ENCODE assay signal across 8 cellular contexts in the genomic region with DNA sequence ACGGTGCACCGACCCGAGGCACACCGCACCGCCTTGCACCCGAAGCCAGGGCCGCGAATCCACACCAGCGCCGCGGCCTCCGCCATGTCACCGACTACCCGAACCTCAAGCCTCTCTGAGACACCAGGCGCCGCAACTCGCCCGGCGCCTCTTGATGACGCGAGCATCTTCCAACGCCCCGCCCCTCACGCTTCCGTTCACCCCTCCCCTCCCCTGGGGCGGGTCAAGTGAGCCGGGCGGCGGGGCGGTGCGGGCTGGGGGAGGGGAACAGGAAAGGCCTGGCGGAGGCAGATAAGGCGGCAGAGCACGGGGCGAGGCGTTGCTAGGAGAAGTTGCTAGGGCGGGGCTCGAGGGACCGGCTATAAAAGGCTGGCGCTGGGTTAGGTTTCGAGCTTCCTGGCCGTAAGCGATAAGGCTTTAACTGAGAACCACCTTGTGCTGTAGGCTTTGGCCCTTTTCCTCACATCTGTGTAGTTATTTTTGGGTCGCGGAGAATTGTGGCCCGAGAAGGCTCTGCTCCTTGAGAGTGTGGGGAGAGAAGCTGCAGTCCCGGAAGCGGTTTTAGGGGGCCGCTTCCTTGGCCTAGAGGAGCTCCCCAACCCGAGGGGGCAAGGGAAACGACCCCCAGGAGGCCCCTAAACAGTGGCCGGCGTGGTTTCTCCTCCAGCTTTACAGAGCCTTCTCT. TPM values are rescaled to one million over a fixed set of nuclear protein-coding genes. Genes with fewer than 3 reads are reported as not detected.
A peak's percentile ranks its signal among the peaks of the same experiment; 100 is the strongest.
DNase-seq lines count a peak whose midpoint lies in the region; TF ChIP-seq lines count a peak whose summit lies in the region.

TSS of gene SDE2 (minus strand) at position 117 of the 685 bp plus-strand sequence. CDS start at position 86, 31 bp downstream.

- in situ Hi-C loops in HAP-1 (cut with MboI; ENCODE audit: low sequenced_read_pairs), result no loop called here

- H3K4me2 ChIP-seq in MM.1S (ENCODE audit: low read depth, low read length), result peak within 1 kb of the TSS; percentile 91

- H3K4me1 Mint-ChIP-seq in neural crest cell, result peaks cover 49% of the 10 kb centered on the region

- peak within 1 kb of the TSS; percentile 93 for H3K9ac ChIP-seq in ES-I3 (ENCODE audit: low read depth, low read length)
- peak within 1 kb of the TSS; percentile 91 for H3K9ac ChIP-seq in MM.1S (ENCODE audit: low read length)
- H3K9ac ChIP-seq in stomach smooth muscle (ENCODE audit: low read length in 2 of 2), result peak within 1 kb of the TSS; percentile 89 to 97

- peaks cover 20% of the 10 kb centered on the region for H3F3A ChIP-seq in MM.1S (ENCODE audit: insufficient read depth, low read length)

- no peaks in the 10 kb centered on the region for H3K27me3 Mint-ChIP-seq in neural crest cell (ENCODE audit: low read depth)

- H3K9me3 ChIP-seq in ES-I3 (ENCODE audit: control insufficient read depth, insufficient read depth, low read length), result no peaks in the 10 kb centered on the region
- no peaks in the 10 kb centered on the region for H3K9me3 ChIP-seq in HAP-1
- H3K9me3 ChIP-seq in MM.1S (replicated peaks; ENCODE audit: insufficient read depth, low read length), result no peaks in the 10 kb centered on the region
- no peaks in the 10 kb centered on the region for H3K9me3 ChIP-seq in stomach smooth muscle (ENCODE audit: control insufficient read depth in 2 of 2, low read length in 2 of 2)

- H3K4me1 ChIP-seq in ES-I3 (ENCODE audit: insufficient read depth, low read length) (peaks cover 16% of the 10 kb centered on the region), HAP-1 (peaks cover 33% of the 10 kb centered on the region), MM.1S (ENCODE audit: low read length) (peaks cover 37% of the 10 kb centered on the region), stomach smooth muscle (ENCODE audit: control insufficient read depth, insufficient read depth, low read length) (peaks cover 15% of the 10 kb centered on the region)

- H3K4me3 ChIP-seq in HAP-1, result peak within 1 kb of the TSS; percentile 85
- peak within 1 kb of the TSS; percentile 86 for H3K4me3 ChIP-seq in MM.1S (ENCODE audit: low read length)
- H3K4me3 ChIP-seq in fibroblast of villous mesenchyme (ENCODE audit: low read depth, low read length), result peak within 1 kb of the TSS; percentile 99
- H3K4me3 ChIP-seq in stomach smooth muscle (ENCODE audit: low read length in 2 of 2), result peak within 1 kb of the TSS; percentile 68 to 100

- H3K9me2 ChIP-seq in MM.1S (replicated peaks; ENCODE audit: insufficient read depth, low read length), result no peaks in the 10 kb centered on the region

- no peak for TF ChIP-seq CTCF in MM.1S (IDR thresholded peaks at IDR 0.05; ENCODE audit: low read length)
- no peak for TF ChIP-seq CTCF in fibroblast of villous mesenchyme (IDR thresholded peaks at IDR 0.05; ENCODE audit: insufficient read depth, low read depth, low read length)
- TF ChIP-seq CTCF in neural crest cell (conservative IDR thresholded peaks at IDR 0.05), result no peak

- H3K27ac Mint-ChIP-seq in neural crest cell (ENCODE audit: unreplicated experiment), result peak within 1 kb of the TSS; percentile 100

- H4K20me1 ChIP-seq in MM.1S (ENCODE audit: insufficient read depth, low read length), result no peaks in the 10 kb centered on the region

- H3K4me3 Mint-ChIP-seq in neural crest cell, result peak within 1 kb of the TSS; percentile 99

- peak within 1 kb of the TSS; percentile 96 for H3K27ac ChIP-seq in MM.1S (ENCODE audit: low read length)
- H3K27ac ChIP-seq in stomach smooth muscle (ENCODE audit: low read length), result peak within 1 kb of the TSS; percentile 97

- H3K79me2 ChIP-seq in MM.1S (ENCODE audit: low read length), result peaks cover 48% of the 10 kb centered on the region

- H3K36me3 ChIP-seq in ES-I3 (ENCODE audit: insufficient read depth, low read length) (peaks cover 4% of the 10 kb centered on the region), HAP-1 (replicated peaks) (peaks cover 3% of the 10 kb centered on the region), MM.1S (replicated peaks; ENCODE audit: insufficient read depth, low read length) (peaks cover 10% of the 10 kb centered on the region), stomach smooth muscle (ENCODE audit: control insufficient read depth in 2 of 2, insufficient read depth in 2 of 2, low read length in 2 of 2) (peaks cover under 1 to 5% of the 10 kb centered on the region in 2 donors)

- H3K27me3 ChIP-seq in HAP-1 (ENCODE audit: low read depth), result no peaks in the 10 kb centered on the region
- H3K27me3 ChIP-seq in MM.1S (replicated peaks; ENCODE audit: insufficient read depth, low read length), result no peaks in the 10 kb centered on the region
- no peaks in the 10 kb centered on the region for H3K27me3 ChIP-seq in stomach smooth muscle (ENCODE audit: control insufficient read depth in 1 of 2, insufficient read depth in 2 of 2, low read length in 2 of 2)

- DNase-seq in HAP-1 (ENCODE audit: low spot score in 2 of 2) (peak; percentile 96 to 100), MM.1S (peak; percentile 100), SIG-M5 (lab: John Stamatoyannopoulos, UW) (peak; percentile 94), activated gamma-delta T cell (lab: John Stamatoyannopoulos, UW) (peak; percentile 99), fibroblast of villous mesenchyme (ENCODE audit: low read depth) (peak; percentile 100), neural crest cell (ENCODE audit: low read depth, low spot score) (peak; percentile 99)

- peaks cover 2% of the 10 kb centered on the region for H3K9me3 Mint-ChIP-seq in neural crest cell

- H3K36me3 Mint-ChIP-seq in neural crest cell (ENCODE audit: low read depth), result no peaks in the 10 kb centered on the region

- H2AFZ ChIP-seq in MM.1S (ENCODE audit: low read length), result peak within 1 kb of the TSS; percentile 55

RNA-seq across cellular contexts. Expression of gene SDE2, which starts in this region (rescaled TPM):
- total RNA-seq in fibroblast of villous mesenchyme, result 22.2 and 31.5 TPM in 2 replicates
- total RNA-seq in neural crest cell, result 18.1 TPM in 2 replicates

Comparison
In these comparisons a context has a peak if more than half of its experiments do, and no peak if none do; other contexts are left out.
1. Peak in every context shown above with its lines: DNase-seq, H3K4me3 ChIP-seq and H3K27ac ChIP-seq.